Comparison of ENCODE assay signal across 8 cellular contexts in the genomic region with DNA sequence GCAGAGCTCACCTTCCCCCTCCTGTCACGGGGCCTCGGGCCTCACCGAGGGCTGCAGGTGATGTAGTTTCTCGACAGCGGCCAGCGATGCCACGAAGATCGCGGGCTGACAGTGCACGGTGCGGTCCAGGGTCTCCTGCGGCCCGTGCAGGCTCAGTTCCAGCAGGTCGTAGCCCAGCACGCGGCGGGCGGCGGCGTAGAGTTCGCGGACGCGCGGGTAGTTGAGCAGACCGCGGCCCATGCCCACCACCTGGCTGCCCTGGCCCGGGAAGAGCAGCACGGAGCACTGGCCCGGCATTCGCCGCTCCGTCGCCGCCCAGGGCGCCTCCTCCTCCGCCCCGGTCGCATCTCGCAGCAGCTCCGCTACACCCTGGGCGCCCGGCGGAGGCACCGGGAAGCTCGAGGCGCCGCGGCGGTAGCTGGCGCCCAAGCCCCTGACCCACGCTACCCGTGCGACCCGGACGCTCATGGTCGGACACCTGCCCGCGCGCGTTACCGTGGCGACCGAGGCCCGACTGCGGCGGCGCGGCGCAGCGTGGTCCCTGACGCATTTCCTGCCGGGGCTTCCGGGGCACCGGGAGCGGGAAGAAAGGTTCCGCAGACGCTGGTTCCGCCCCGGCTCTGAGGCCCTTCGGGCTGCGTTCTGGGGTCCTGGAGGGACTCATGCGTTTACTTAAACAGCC. TPM values are rescaled to one million over a fixed set of nuclear protein-coding genes. Genes with fewer than 3 reads are reported as not detected.
DNase-seq lines count a peak whose midpoint lies in the region; ATAC-seq, FAIRE-seq and TF ChIP-seq lines count a peak whose summit lies in the region.

Gene MCAT, minus strand, starts transcription at position 518 of the 682 bp plus-strand sequence. Its CDS starts 50 bp downstream, at position 468.

- H3K4me1 ChIP-seq in hepatocyte (ENCODE audit: insufficient read depth) = peaks cover 12% of the 10 kb centered on the region
- no peaks in the 10 kb centered on the region for H3K4me1 ChIP-seq in aorta (ENCODE audit: control insufficient read depth in 1 of 2, insufficient read depth in 2 of 2, low read length in 2 of 2)

- TF ChIP-seq POLR2A in GM12891 (IDR thresholded peaks at IDR 0.05; ENCODE audit: low read depth, low read length) = peak; percentile 62

- H3K9me2 ChIP-seq in hepatocyte (replicated peaks; ENCODE audit: insufficient read depth) = no peaks in the 10 kb centered on the region

- FAIRE-seq in GM12891 (lab: Jason Lieb, UNC) = peak; percentile 96

- ATAC-seq in HG02642 (IDR thresholded peaks at IDR 0.05; ENCODE audit: poor library complexity, unreplicated experiment) = peak; percentile 85
- ATAC-seq in aorta (ENCODE audit: low FRiP score) = peak; percentile 91

- no peaks in the 10 kb centered on the region for H4K20me1 ChIP-seq in hepatocyte (ENCODE audit: insufficient read depth, poor library complexity, severe bottlenecking)

- H2AFZ ChIP-seq in hepatocyte = peak within 1 kb of the TSS; percentile 100

- WGBS in hepatocyte (ENCODE audit: low lambda C conversion rate, missing lambda C conversion rate) = 2% methylated on average over 53 of the region's 83 CpGs
- 0% methylated on average over 56 to 83 of the region's 83 CpGs for WGBS in aorta, 2 donors

- H3K36me3 ChIP-seq in hepatocyte (replicated peaks; ENCODE audit: insufficient read depth, low read depth) (peaks cover 2% of the 10 kb centered on the region), aorta (ENCODE audit: control insufficient read depth in 1 of 2, insufficient read depth in 2 of 2, low read length in 1 of 2) (peaks cover 0 to 3% of the 10 kb centered on the region in 2 donors)

- H3K4me3 ChIP-seq in astrocyte of the cerebellum (ENCODE audit: low read depth, low read length) (peak within 1 kb of the TSS; percentile 92), hepatocyte (peak within 1 kb of the TSS; percentile 90), aorta (ENCODE audit: low read length in 2 of 2) (peak within 1 kb of the TSS; percentile 52 to 56)

- H3K79me2 ChIP-seq in hepatocyte = peaks cover 23% of the 10 kb centered on the region

- H3K9me3 ChIP-seq in hepatocyte (ENCODE audit: low read depth) = no peaks in the 10 kb centered on the region
- H3K9me3 ChIP-seq in aorta (ENCODE audit: control insufficient read depth, low read length) = no peaks in the 10 kb centered on the region

- intact Hi-C loops in aorta (cut with DNase I) = loop anchor here in 1 of 2 donors (2.0 kb wide), 1 partner anchor 52 kb away; no protein-coding TSS in a partner anchor

- H3K27me3 ChIP-seq in hepatocyte (no peaks in the 10 kb centered on the region), aorta (ENCODE audit: control insufficient read depth in 1 of 2, insufficient read depth in 2 of 2, low read length in 1 of 2) (no peaks in the 10 kb centered on the region)

- H3K27ac ChIP-seq in hepatocyte (peak within 1 kb of the TSS; percentile 90), aorta (ENCODE audit: low read depth in 1 of 2, low read length in 2 of 2) (peak within 1 kb of the TSS in 1 of 2 donors; percentile 14)

- DNase-seq in GM12891 (ENCODE audit: insufficient read length, low spot score) = peak; percentile 92
- DNase-seq in NCI-H1930 (lab: John Stamatoyannopoulos, UW) = peak; percentile 66 to 84
- peak; percentile 29 for DNase-seq in T1000 (lab: John Stamatoyannopoulos, UW)
- DNase-seq in astrocyte of the cerebellum (ENCODE audit: low read depth) = peak; percentile 24
- DNase-seq in hepatocyte (ENCODE audit: low spot score) = peak; percentile 90
- peak; percentile 94 for DNase-seq in retina
- peak; percentile 85 to 95 for DNase-seq in aorta

- TF ChIP-seq CTCF in astrocyte of the cerebellum (IDR thresholded peaks at IDR 0.05; ENCODE audit: low read depth, low read length, missing control alignments) (no peak), hepatocyte (IDR thresholded peaks at IDR 0.05; ENCODE audit: poor library complexity) (no peak)

- H3K4me2 ChIP-seq in hepatocyte = peak within 1 kb of the TSS; percentile 97

- in situ Hi-C loops in astrocyte of the cerebellum (cut with HindIII; ENCODE audit: low sequenced_read_pairs) = no loop called here

TF ChIP-seq in GM12891, 5 proteins besides CTCF, POLR2A, EP300 and RAD21:
- TF ChIP-seq POLR2AphosphoS5 (IDR thresholded peaks at IDR 0.05; ENCODE audit: low read depth, low read length) (0 out of 2 replicates have a peak, but pooled peaks have one; percentile 26), SPI1 (IDR thresholded peaks at IDR 0.05; ENCODE audit: low read depth, low read length) (no peak), PAX5 (IDR thresholded peaks at IDR 0.05; ENCODE audit: insufficient read depth, low read length, severe bottlenecking) (no peak), TAF1 (IDR thresholded peaks at IDR 0.05; ENCODE audit: low read depth, low read length) (peak; percentile 68), POU2F2 (IDR thresholded peaks at IDR 0.05; ENCODE audit: low read depth, low read length) (peak; percentile 61; the same call in 1 of the 2 replicates)

RNA-seq across cellular contexts. Expression of gene MCAT, which starts in this region (rescaled TPM):
- polyA plus RNA-seq in GM12891 (2012; ENCODE audit: low read depth, missing spikeins) = 12.8 TPM
- total RNA-seq in hepatocyte (14.6 and 16.9 TPM in 2 replicates), aorta (10 to 100 TPM in 1 of 2 donors, 1 to 10 TPM in 1; 9.8 to 10.0 TPM)
- polyA plus RNA-seq in hepatocyte (18.3 and 24.9 TPM in 2 replicates), aorta (10 to 100 TPM in 1 of 2 donors, 1 to 10 TPM in 1; 6.5 to 12.8 TPM)

Comparison
In these comparisons a context has a peak if more than half of its experiments do, and no peak if none do; other contexts are left out.
1. DNase-seq: peak in every context shown above with its lines; median percentile 94 in retina; 92 in GM12891; 90 in hepatocyte; 90 in aorta; 75 in NCI-H1930; 29 in T1000; 24 in astrocyte of the cerebellum.